In the genomic region with DNA sequence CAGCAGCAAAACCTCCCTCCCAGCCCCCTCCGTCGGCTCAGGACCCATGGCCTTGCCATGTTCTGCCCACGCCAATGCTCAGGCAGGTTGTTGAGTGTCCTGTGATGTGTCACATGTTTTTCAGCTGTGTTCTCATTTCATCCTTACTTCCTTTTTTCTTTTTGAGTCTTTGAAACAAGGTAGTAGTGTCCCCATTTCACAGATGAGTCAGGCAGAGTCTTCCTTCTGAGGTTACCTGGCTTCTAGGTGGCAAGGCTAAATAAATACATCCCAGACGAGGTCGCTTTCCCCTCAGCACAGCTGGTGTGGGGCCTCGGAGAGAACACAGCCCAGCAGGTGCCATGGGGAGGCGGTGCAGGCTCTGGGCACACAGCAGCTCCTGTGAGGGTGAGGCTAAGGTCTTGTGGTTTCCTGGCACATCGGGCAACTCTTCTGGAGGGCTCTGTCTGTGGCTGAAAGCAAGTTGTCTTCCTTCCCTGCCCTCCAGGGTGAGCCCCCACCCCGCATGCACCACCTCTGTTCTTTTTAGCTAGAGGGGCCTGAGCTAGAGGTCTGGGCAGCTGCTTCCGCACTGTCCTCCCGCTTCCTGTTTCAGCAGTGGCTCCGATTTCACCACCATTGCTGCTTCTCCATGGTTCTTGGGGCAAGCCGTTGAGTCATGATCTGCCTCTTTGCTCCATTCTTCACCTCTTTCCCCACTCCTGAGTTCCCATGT, we compare ENCODE assay signal across 8 cellular contexts. TPM values are rescaled to one million over a fixed set of nuclear protein-coding genes. Genes with fewer than 3 reads are reported as not detected.
A peak's percentile ranks its signal among the peaks of the same experiment; 100 is the strongest.
DNase-seq lines count a peak whose midpoint lies in the region; ATAC-seq and TF ChIP-seq lines count a peak whose summit lies in the region.

No MANE protein-coding gene starts in this region.

- peak; percentile 80 for DNase-seq in activated CD8-positive, alpha-beta T cell treated with anti-CD3 and anti-CD28 coated beads, Interleukin-2, amount 10 ng/mL, durations not matched to agents 7 days and 5 days
- DNase-seq in heart left ventricle (peak in 4 of 5 donors; percentile 48 to 68 (median 61)), osteoblast (ENCODE audit: insufficient read length, low spot score, missing footprints) (no peak), glomerular visceral epithelial cell (ENCODE audit: extremely low spot score) (no peak), mesenchymal stem cell (no peak), DMS 273 treated with DMSO at 0.1 percent for 48 hours (lab: John Stamatoyannopoulos, UW) (no peak)
- DNase-seq in stimulated activated CD8-positive, alpha-beta memory T cell treated with anti-CD3 and anti-CD28 coated beads, Interleukin-12 subunit alpha, Interleukin-12 subunit beta, amount 100 ng/mL, for 4 hours (ENCODE audit: low read depth), result peak; percentile 29

- no peaks in the 10 kb centered on the region for H3K27me3 ChIP-seq in heart left ventricle
- no peaks in the 10 kb centered on the region for H3K27me3 ChIP-seq in osteoblast (ENCODE audit: insufficient read depth, low read length)
- no peaks in the 10 kb centered on the region for H3K27me3 ChIP-seq in mesenchymal stem cell (ENCODE audit: control insufficient read depth in 1 of 2, insufficient read depth in 1 of 2, low read length in 2 of 2)

- CTCF ChIA-PET in activated CD8-positive, alpha-beta T cell treated with anti-CD3 and anti-CD28 coated beads, Interleukin-2, amount 10 ng/mL, durations not matched to agents 7 days and 5 days (lab: Charles Lee), result interaction anchor here (0.6 to 3.6 kb wide), 24 partner anchors 8 to 134 kb away, joined by 3 to 82 read pairs (median 4); partner anchors contain the start of genes ANGPTL4, MARCHF2, MYO1F and PRAM1

- no peak overlapping the region for H3K23ac ChIP-seq in mesenchymal stem cell (ENCODE audit: low read length in 2 of 2)

- H2BK12ac ChIP-seq in mesenchymal stem cell (ENCODE audit: low read length in 2 of 2), result no peak overlapping the region

- no peak overlapping the region for H2BK15ac ChIP-seq in mesenchymal stem cell (ENCODE audit: low read depth, poor library complexity, severe bottlenecking)

- intact Hi-C loops in heart left ventricle (cut with DNase I), result no loop called here

- H3K79me1 ChIP-seq in mesenchymal stem cell (replicated peaks; ENCODE audit: low read length, poor library complexity, severe bottlenecking), result peaks cover 45% of the 10 kb centered on the region

- H2AFZ ChIP-seq in osteoblast (ENCODE audit: low read length), result no peak overlapping the region
- no peak overlapping the region for H2AFZ ChIP-seq in mesenchymal stem cell (ENCODE audit: low read depth, low read length)

- no peak overlapping the region for H3K9ac ChIP-seq in mesenchymal stem cell (ENCODE audit: low read length)

- peaks cover 70% of the 10 kb centered on the region for H3K36me3 Mint-ChIP-seq in activated CD8-positive, alpha-beta T cell treated with anti-CD3 and anti-CD28 coated beads, Interleukin-2, amount 10 ng/mL, durations not matched to agents 7 days and 5 days (ENCODE audit: low read depth)

- H3K4me3 ChIP-seq in heart left ventricle, result peak overlapping the region in 1 of 12 donors; percentile 3
- no peak overlapping the region for H3K4me3 ChIP-seq in osteoblast (ENCODE audit: insufficient read depth, low read length)
- H3K4me3 ChIP-seq in mesenchymal stem cell (ENCODE audit: insufficient read depth in 1 of 2, low read depth in 1 of 2, low read length in 2 of 2), result no peak overlapping the region

- H3K14ac ChIP-seq in mesenchymal stem cell (ENCODE audit: low read length in 2 of 2), result no peak overlapping the region

- H2BK5ac ChIP-seq in mesenchymal stem cell (ENCODE audit: low read depth, low read length, poor library complexity, severe bottlenecking), result no peak overlapping the region

- H2BK120ac ChIP-seq in mesenchymal stem cell (ENCODE audit: low read depth, low read length), result no peak overlapping the region

- no peaks in the 10 kb centered on the region for H3K27me3 Mint-ChIP-seq in activated CD8-positive, alpha-beta T cell treated with anti-CD3 and anti-CD28 coated beads, Interleukin-2, amount 10 ng/mL, durations not matched to agents 7 days and 5 days (ENCODE audit: low read depth)

- H4K91ac ChIP-seq in mesenchymal stem cell (ENCODE audit: low read length), result no peak overlapping the region

- H3K18ac ChIP-seq in mesenchymal stem cell (ENCODE audit: low read depth in 1 of 2, low read length in 2 of 2), result no peak overlapping the region

- H3K4me3 Mint-ChIP-seq in activated CD8-positive, alpha-beta T cell treated with anti-CD3 and anti-CD28 coated beads, Interleukin-2, amount 10 ng/mL, durations not matched to agents 7 days and 5 days, result peak overlapping the region; percentile 35

- H3K9me3 ChIP-seq in heart left ventricle, result no peaks in the 10 kb centered on the region
- no peaks in the 10 kb centered on the region for H3K9me3 ChIP-seq in osteoblast (ENCODE audit: low read depth, low read length)
- H3K9me3 ChIP-seq in mesenchymal stem cell (ENCODE audit: control insufficient read depth, low read length), result no peaks in the 10 kb centered on the region

- H3K4ac ChIP-seq in mesenchymal stem cell (ENCODE audit: low read depth in 1 of 2, low read length in 2 of 2), result no peak overlapping the region

- ATAC-seq in HG03354 (IDR thresholded peaks at IDR 0.05; ENCODE audit: poor library complexity, severe bottlenecking, unreplicated experiment) (peak; percentile 49), heart left ventricle (peak; percentile 12 to 55 (median 34))
- ATAC-seq in activated CD8-positive, alpha-beta T cell treated with anti-CD3 and anti-CD28 coated beads, Interleukin-2, amount 10 ng/mL, durations not matched to agents 7 days and 5 days, result peak; percentile 86

- H2AK5ac ChIP-seq in mesenchymal stem cell (ENCODE audit: low read length, severe bottlenecking), result no peak overlapping the region

- POLR2A ChIA-PET in activated CD8-positive, alpha-beta T cell treated with anti-CD3 and anti-CD28 coated beads, Interleukin-2, amount 10 ng/mL, durations not matched to agents 7 days and 5 days (lab: Charles Lee), result interaction anchor here (0.5 to 3.4 kb wide), 10 partner anchors 9 to 90 kb away, joined by 3 to 29 read pairs (median 3); partner anchors contain the start of genes MYO1F and ZNF414

- H4K8ac ChIP-seq in mesenchymal stem cell (ENCODE audit: low read length), result no peak overlapping the region

- TF ChIP-seq CTCF in heart left ventricle (IDR thresholded peaks at IDR 0.05) (no peak), osteoblast (IDR thresholded peaks at IDR 0.05; ENCODE audit: extremely low read depth, low read depth, low read length) (no peak)

- H4K20me1 ChIP-seq in osteoblast (ENCODE audit: insufficient read depth, low read length), result peaks cover 29% of the 10 kb centered on the region

- peaks cover 0 to 54% (median under 1%) of the 10 kb centered on the region in 12 donors for H3K4me1 ChIP-seq in heart left ventricle
- no peaks in the 10 kb centered on the region for H3K4me1 ChIP-seq in osteoblast (ENCODE audit: insufficient read depth, low read length)
- no peaks in the 10 kb centered on the region for H3K4me1 ChIP-seq in mesenchymal stem cell (ENCODE audit: control insufficient read depth, insufficient read depth, low read depth, low read length)

- H3K27ac ChIP-seq in heart left ventricle (peak overlapping the region in 2 of 12 donors; percentile 26 to 90), osteoblast (ENCODE audit: low read depth, low read length) (no peak overlapping the region), mesenchymal stem cell (ENCODE audit: low read length, poor library complexity, severe bottlenecking) (no peak overlapping the region)

- H3K27ac Mint-ChIP-seq in activated CD8-positive, alpha-beta T cell treated with anti-CD3 and anti-CD28 coated beads, Interleukin-2, amount 10 ng/mL, durations not matched to agents 7 days and 5 days, result peak overlapping the region; percentile 90

- H3K4me1 Mint-ChIP-seq in activated CD8-positive, alpha-beta T cell treated with anti-CD3 and anti-CD28 coated beads, Interleukin-2, amount 10 ng/mL, durations not matched to agents 7 days and 5 days (ENCODE audit: low read depth), result peaks cover 48% of the 10 kb centered on the region

- H3K4me2 ChIP-seq in osteoblast (ENCODE audit: insufficient read depth, low read length), result no peak overlapping the region
- H3K4me2 ChIP-seq in mesenchymal stem cell (ENCODE audit: low read length, poor library complexity, severe bottlenecking), result no peak overlapping the region

- no peak for TF ChIP-seq POLR2A in heart left ventricle (IDR thresholded peaks at IDR 0.05)

- H3K36me3 ChIP-seq in heart left ventricle, result peaks cover 4 to 79% (median 74%) of the 10 kb centered on the region in 9 donors
- peaks cover 65% of the 10 kb centered on the region for H3K36me3 ChIP-seq in osteoblast (ENCODE audit: insufficient read depth, low read length)
- H3K36me3 ChIP-seq in mesenchymal stem cell (ENCODE audit: control insufficient read depth in 1 of 2, insufficient read depth in 2 of 2, low read depth in 1 of 2, low read length in 2 of 2), result peaks cover 72 to 89% of the 10 kb centered on the region in 2 experiments

- peaks cover 31% of the 10 kb centered on the region for H3K79me2 ChIP-seq in osteoblast (ENCODE audit: insufficient read depth, low read length)

- H3K9me3 Mint-ChIP-seq in activated CD8-positive, alpha-beta T cell treated with anti-CD3 and anti-CD28 coated beads, Interleukin-2, amount 10 ng/mL, durations not matched to agents 7 days and 5 days (ENCODE audit: insufficient read depth), result no peaks in the 10 kb centered on the region

- WGBS in heart left ventricle, 4 donors, result 78 to 81% (median 79%) methylated on average over 13 of the region's 13 CpGs
- 98% methylated on average over 11 of the region's 13 CpGs for WGBS in mesenchymal stem cell

RNA-seq across cellular contexts. Expression of gene PRAM1, which starts 15.1 kb away (rescaled TPM):
- 1 to 10 TPM; 2.3 to 2.7 TPM for total RNA-seq in activated CD8-positive, alpha-beta T cell treated with anti-CD3 and anti-CD28 coated beads, Interleukin-2, amount 10 ng/mL, durations not matched to agents 7 days and 5 days
- total RNA-seq in heart left ventricle (1 to 10 TPM in 2 of 9 donors, under 1 TPM in 6, not detected in 1; 0.23 to 9.9 (median 0.53) TPM), osteoblast (under 0.01 TPM in 1 of 2 replicates, not detected in the other)
- polyA plus RNA-seq in heart left ventricle, result under 1 TPM; 0.53 to 0.72 TPM
- 0.03 TPM for polyA plus RNA-seq in mesenchymal stem cell (2013, experiment 1 of 2)
- polyA plus RNA-seq in mesenchymal stem cell (2013, experiment 2 of 2), result not detected

RNA-seq across cellular contexts. Expression of gene ZNF414, which starts 26.7 kb away (rescaled TPM):
- total RNA-seq in activated CD8-positive, alpha-beta T cell treated with anti-CD3 and anti-CD28 coated beads, Interleukin-2, amount 10 ng/mL, durations not matched to agents 7 days and 5 days, result 10 to 100 TPM; 28.7 to 36.2 TPM
- total RNA-seq in heart left ventricle (10 to 100 TPM in 7 of 9 donors, 1 to 10 TPM in 2; 5.6 to 17.2 (median 13.7) TPM), osteoblast (2.9 and 6.9 TPM in 2 replicates)
- polyA plus RNA-seq in heart left ventricle, result 10 to 100 TPM; 20.1 to 26.6 TPM
- 21.2 TPM for polyA plus RNA-seq in mesenchymal stem cell (2013, experiment 1 of 2)
- 19.1 TPM for polyA plus RNA-seq in mesenchymal stem cell (2013, experiment 2 of 2)

RNA-seq across cellular contexts. Expression of gene HNRNPM, which starts 42.5 kb away (rescaled TPM):
- total RNA-seq in activated CD8-positive, alpha-beta T cell treated with anti-CD3 and anti-CD28 coated beads, Interleukin-2, amount 10 ng/mL, durations not matched to agents 7 days and 5 days, result 100 to 1,000 TPM; 283 to 291 TPM
- total RNA-seq in heart left ventricle (100 to 1,000 TPM in 3 of 9 donors, 10 to 100 TPM in 6; 46.7 to 111 (median 95.3) TPM), osteoblast (37.7 and 39.4 TPM in 2 replicates)
- polyA plus RNA-seq in heart left ventricle, result 100 to 1,000 TPM in 1 of 2 donors, 10 to 100 TPM in 1; 43.4 to 183 TPM
- 84.5 TPM for polyA plus RNA-seq in mesenchymal stem cell (2013, experiment 1 of 2)
- 82.9 TPM for polyA plus RNA-seq in mesenchymal stem cell (2013, experiment 2 of 2)

Comparison
In these comparisons a context has a peak if more than half of its experiments do, and no peak if none do; other contexts are left out.
1. ATAC-seq: peak in every context shown above with its lines; median percentile 86 in activated CD8-positive, alpha-beta T cell treated with anti-CD3 and anti-CD28 coated beads, Interleukin-2, amount 10 ng/mL, durations not matched to agents 7 days and 5 days; 49 in HG03354; 34 in heart left ventricle.
2. DNase-seq: peak in activated CD8-positive, alpha-beta T cell treated with anti-CD3 and anti-CD28 coated beads, Interleukin-2, amount 10 ng/mL, durations not matched to agents 7 days and 5 days (single experiment), heart left ventricle (4 of 5) and stimulated activated CD8-positive, alpha-beta memory T cell treated with anti-CD3 and anti-CD28 coated beads, Interleukin-12 subunit alpha, Interleukin-12 subunit beta, amount 100 ng/mL, for 4 hours (single experiment); none in osteoblast (single experiment), glomerular visceral epithelial cell (single experiment), mesenchymal stem cell (single experiment) and DMS 273 treated with DMSO at 0.1 percent for 48 hours (single experiment).